ENCODE assay signal across 10 cellular contexts in the genomic region with DNA sequence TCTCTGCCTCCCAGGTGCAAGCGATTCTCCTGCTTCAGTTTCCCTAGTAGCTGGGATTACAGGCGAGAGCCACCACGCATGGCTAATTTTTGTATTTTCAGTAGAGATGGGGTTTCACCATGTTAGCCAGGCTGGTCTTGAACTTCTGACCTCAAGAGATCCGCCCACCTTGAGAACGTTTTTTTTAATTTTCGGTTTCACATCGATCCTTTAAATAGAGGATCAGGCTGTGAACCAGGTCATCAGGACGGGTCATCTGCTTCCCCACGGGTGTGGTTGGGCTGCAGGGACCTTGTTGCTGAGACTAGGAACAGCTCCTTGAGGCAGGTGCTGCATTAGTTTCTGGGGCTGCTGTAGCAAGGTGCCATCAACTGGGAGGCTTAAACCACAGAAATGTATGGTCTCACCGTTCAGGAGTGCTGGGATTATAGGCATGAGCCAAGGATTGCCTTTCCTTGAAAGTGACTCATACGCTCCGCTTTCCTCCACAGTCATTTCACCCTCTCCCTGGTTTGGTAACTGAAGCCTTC. TPM values are rescaled to one million over a fixed set of nuclear protein-coding genes. Genes with fewer than 3 reads are reported as not detected.
DNase-seq lines count a peak whose midpoint lies in the region; ATAC-seq and TF ChIP-seq lines count a peak whose summit lies in the region.
"Had no signal": no experiment of that assay in that cellular context is flagged by ENCODE, and none has a peak within 500 bp of the region (broad histone marks: within the 10 kb centered on the region; RNA-seq: fewer than 3 reads in every experiment).

No MANE protein-coding gene starts in this region.

- H3K9me3 ChIP-seq in endodermal cell (ENCODE audit: control insufficient read depth, low read length), result no peaks in the 10 kb centered on the region
- H3K9me3 ChIP-seq in heart right ventricle, result no peaks in the 10 kb centered on the region
- H3K9me3 ChIP-seq: colonic mucosa had no signal

- no peak overlapping the region for H3K9ac ChIP-seq in endodermal cell (ENCODE audit: extremely low read depth, low read length, poor library complexity, severe bottlenecking)

- H3K27ac ChIP-seq in endodermal cell (ENCODE audit: low read depth, low read length) (no peak overlapping the region), heart right ventricle (no peak overlapping the region)
- H3K27ac ChIP-seq: colonic mucosa had no signal

- H3K4me1 ChIP-seq in endodermal cell (ENCODE audit: control insufficient read depth, insufficient read depth, low read length) (no peaks in the 10 kb centered on the region), heart right ventricle (peaks cover 0 to 3% (median 0%) of the 10 kb centered on the region in 9 donors)
- H3K4me1 ChIP-seq: colonic mucosa had no signal

- intact Hi-C loops in heart right ventricle (cut with DNase I), result no loop called here

- H3K36me3 Mint-ChIP-seq in endodermal cell (ENCODE audit: low read depth), result no peaks in the 10 kb centered on the region

- H3K4me3 ChIP-seq in GM12865 (ENCODE audit: low read depth, low read length) (peak overlapping the region; percentile 8), H7 (ENCODE audit: insufficient read depth, low read depth, low read length) (no peak overlapping the region), endodermal cell (ENCODE audit: low read length) (no peak overlapping the region), heart right ventricle (no peak overlapping the region)
- H3K4me3 ChIP-seq: colonic mucosa had no signal

- TF ChIP-seq CTCF in GM12865 (IDR thresholded peaks at IDR 0.05; ENCODE audit: insufficient read depth, low read depth, low read length, missing control alignments) (no peak), endodermal cell (conservative IDR thresholded peaks at IDR 0.05) (no peak), heart right ventricle (IDR thresholded peaks at IDR 0.05) (no peak)

- H3K9me3 Mint-ChIP-seq in endodermal cell, result no peaks in the 10 kb centered on the region

- WGBS in endodermal cell (ENCODE audit: insufficient coverage in 1 of 2, insufficient read length in 1 of 2), 2 experiments, result 70 to 83% methylated on average over 12 of the region's 12 CpGs
- WGBS in heart right ventricle, 2 donors, result 74 to 77% methylated on average over 12 of the region's 12 CpGs

- no peak overlapping the region for H3K27ac Mint-ChIP-seq in endodermal cell

- H3K4me3 Mint-ChIP-seq in endodermal cell, result no peak overlapping the region

- H3K27me3 ChIP-seq in H7 (ENCODE audit: control insufficient read depth, insufficient read depth, low read length) (no peaks in the 10 kb centered on the region), endodermal cell (ENCODE audit: control insufficient read depth, insufficient read depth, low read length, poor library complexity, severe bottlenecking) (peaks cover 10% of the 10 kb centered on the region), heart right ventricle (no peaks in the 10 kb centered on the region)
- H3K27me3 ChIP-seq: colonic mucosa had no signal

- no peak for ATAC-seq in heart right ventricle

- peaks cover 8% of the 10 kb centered on the region for H3K4me1 Mint-ChIP-seq in endodermal cell

- H3K36me3 ChIP-seq in H7 (replicated peaks; ENCODE audit: control insufficient read depth, insufficient read depth, low read length) (no peaks in the 10 kb centered on the region), endodermal cell (ENCODE audit: control insufficient read depth, insufficient read depth, low read length) (no peaks in the 10 kb centered on the region), heart right ventricle (peaks cover 0 to 5% (median 0%) of the 10 kb centered on the region in 9 donors)
- H3K36me3 ChIP-seq: colonic mucosa had no signal

- DNase-seq in GM12865 (ENCODE audit: low read depth) (peak; percentile 91), H7 (peak; percentile 1), NCI-H226 (peak; percentile 96), islet precursor cell (peak; percentile 76), T-helper 2 cell (no peak), endodermal cell (no peak), NCI-H2196 treated with DMSO at 0.1 percent for 48 hours (lab: John Stamatoyannopoulos, UW; ENCODE audit: unreplicated experiment) (no peak), heart right ventricle (no peak)
- DNase-seq: colonic mucosa had no signal

- H3K27me3 Mint-ChIP-seq in endodermal cell (ENCODE audit: insufficient read depth), result peaks cover 22% of the 10 kb centered on the region

RNA-seq across cellular contexts. Expression of gene NAGPA, which starts 7.9 kb away (rescaled TPM):
- 11.9 and 12.7 TPM in 2 replicates for total RNA-seq in H7 (2014; rRNA removed; shearing (Covaris generic))
- total RNA-seq in endodermal cell, result 10 to 100 TPM; 12.7 to 14.0 TPM
- polyA plus RNA-seq in endodermal cell (2013, experiment 1 of 2), result 6.8 TPM
- 6.3 TPM for polyA plus RNA-seq in endodermal cell (2013, experiment 2 of 2)
- 10 to 100 TPM in 1 of 10 donors, 1 to 10 TPM in 9; 4.7 to 11.0 (median 6.1) TPM for total RNA-seq in heart right ventricle
- 1 to 10 TPM; 7.3 to 7.5 TPM for polyA plus RNA-seq in heart right ventricle

RNA-seq across cellular contexts. Expression of gene C16orf89, which starts 24.1 kb away (rescaled TPM):
- 3.4 and 4.1 TPM in 2 replicates for total RNA-seq in H7 (2014; rRNA removed; shearing (Covaris generic))
- total RNA-seq in endodermal cell (under 1 TPM in 1 of 2 donors, not detected in 1; 0.51 TPM), heart right ventricle (10 to 100 TPM in 4 of 10 donors, 1 to 10 TPM in 6; 1.1 to 44.9 (median 6.2) TPM)
- polyA plus RNA-seq in endodermal cell (2013, experiment 1 of 2), result 1.0 TPM
- polyA plus RNA-seq in endodermal cell (2013, experiment 2 of 2), result 1.1 TPM
- polyA plus RNA-seq in heart right ventricle, result 1 to 10 TPM in 1 of 2 donors, under 1 TPM in 1; 0.28 to 4.0 TPM
- total RNA-seq: activated CD8-positive, alpha-beta memory T cell treated with anti-CD3 and anti-CD28 coated beads for 36 hours had no signal

RNA-seq across cellular contexts. Expression of gene ALG1, which starts 30.0 kb away (rescaled TPM):
- total RNA-seq in H7 (2014; rRNA removed; shearing (Covaris generic)), result 18.7 and 19.6 TPM in 2 replicates
- 10 to 100 TPM; 25.1 to 32.3 TPM for total RNA-seq in endodermal cell
- 12.9 TPM for polyA plus RNA-seq in endodermal cell (2013, experiment 1 of 2)
- 13.7 TPM for polyA plus RNA-seq in endodermal cell (2013, experiment 2 of 2)
- 10 to 100 TPM in 2 of 10 donors, 1 to 10 TPM in 8; 4.9 to 13.7 (median 7.9) TPM for total RNA-seq in heart right ventricle
- polyA plus RNA-seq in heart right ventricle, result 10 to 100 TPM in 1 of 2 donors, 1 to 10 TPM in 1; 8.6 to 12.2 TPM

RNA-seq across cellular contexts. Expression of gene EEF2KMT, which starts 55.9 kb away (rescaled TPM):
- 30.9 and 38.0 TPM in 2 replicates for total RNA-seq in H7 (2014; rRNA removed; shearing (Covaris generic))
- total RNA-seq in endodermal cell (10 to 100 TPM in 1 of 2 donors, 1 to 10 TPM in 1; 8.6 to 15.6 TPM), heart right ventricle (10 to 100 TPM in 1 of 10 donors, 1 to 10 TPM in 9; 3.9 to 10.3 (median 6.3) TPM)
- polyA plus RNA-seq in endodermal cell (2013, experiment 1 of 2), result 11.7 TPM
- polyA plus RNA-seq in endodermal cell (2013, experiment 2 of 2), result 10.2 TPM
- polyA plus RNA-seq in heart right ventricle, result 1 to 10 TPM; 2.6 to 9.2 TPM

Comparison
In these comparisons a context has a peak if more than half of its experiments do, and no peak if none do; other contexts are left out.
1. DNase-seq: peak in GM12865 (single experiment), H7 (single experiment), NCI-H226 (single experiment) and islet precursor cell (single experiment); none in T-helper 2 cell (0 of 5), endodermal cell (single experiment), NCI-H2196 treated with DMSO at 0.1 percent for 48 hours (single experiment) and heart right ventricle (0 of 2).